ENCODE assay signal across 19 cellular contexts in genomic region chr10:43960981-43961380, GRCh38.
"Had no signal": no experiment of that assay in that cellular context is flagged by ENCODE, and none has a peak within 500 bp of the region (broad histone marks: within the 10 kb centered on the region; RNA-seq: fewer than 3 reads in every experiment).

No MANE protein-coding gene starts in this region.

- H3K4me3 ChIP-seq: adrenal gland, lower lobe of right lung, neural progenitor cell, prostate gland, transverse colon, uterus had no signal

- H3K9me3 ChIP-seq: adrenal gland, lower lobe of right lung, prostate gland, transverse colon, uterus had no signal

- H3K27me3 ChIP-seq: adrenal gland, neural progenitor cell, transverse colon, uterus had no signal

- H3K36me3 ChIP-seq: adrenal gland, lower lobe of right lung, neural progenitor cell, prostate gland, transverse colon, uterus, WERI-Rb-1 had no signal

- H3K4me1 ChIP-seq: neural progenitor cell, prostate gland, uterus had no signal

- DNase-seq: activated CD4-positive, alpha-beta T cell treated with anti-CD3 and anti-CD28 coated beads, Interleukin-2, amount 10 ng/mL, durations not matched to agents 7 days and 5 days; activated CD4-positive, CD25-positive, alpha-beta regulatory T cell treated with anti-CD3 and anti-CD28 coated beads, Interleukin-2, amount 50 U/mL, for 72 hours; activated naive CD4-positive, alpha-beta T cell; activated T-cell treated with anti-CD3 and anti-CD28 coated beads, Interleukin-2, amount 50 U/mL, for 1 hour; effector CD4-positive, alpha-beta T cell; foreskin melanocyte; glutamatergic neuron; hypothalamus; lower lobe of right lung; naive thymus-derived CD4-positive, alpha-beta T cell; right cardiac atrium; stimulated activated CD4-positive, alpha-beta T cell treated with anti-CD3 and anti-CD28 coated beads, Interleukin-1b, Interleukin-23, amount 100 ng/mL, for 48 hours; T-cell; transverse colon; uterus; WERI-Rb-1 had no signal

- ATAC-seq: lower lobe of right lung; naive thymus-derived CD4-positive, alpha-beta T cell; T-cell had no signal

- H3K27ac ChIP-seq: lower lobe of right lung, neural progenitor cell, prostate gland, WERI-Rb-1 had no signal
